In the genomic region with DNA sequence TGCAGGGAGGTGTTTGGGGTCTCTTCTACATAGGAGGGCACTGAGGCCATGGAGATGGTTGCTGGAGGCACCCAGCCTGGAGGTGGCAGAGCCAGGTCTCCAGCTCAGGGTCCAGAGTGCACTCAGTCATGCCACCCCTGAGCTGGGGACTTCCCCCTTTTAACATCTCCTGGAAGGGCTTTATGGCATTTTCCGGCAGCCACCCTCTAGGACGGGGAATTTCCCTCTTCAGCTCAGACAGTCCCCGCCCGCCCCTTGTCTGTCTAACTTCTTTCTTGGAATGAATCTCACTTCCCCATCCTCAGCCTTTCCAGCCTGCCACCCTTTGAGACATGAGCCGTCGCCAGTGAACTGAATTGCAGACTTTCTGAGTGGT, we compare ENCODE assay signal across 10 cellular contexts. TPM values are rescaled to one million over a fixed set of nuclear protein-coding genes. Genes with fewer than 3 reads are reported as not detected.
DNase-seq lines count a peak whose midpoint lies in the region; ATAC-seq and TF ChIP-seq lines count a peak whose summit lies in the region.
"Had no signal": no experiment of that assay in that cellular context is flagged by ENCODE, and none has a peak within 500 bp of the region (broad histone marks: within the 10 kb centered on the region; RNA-seq: fewer than 3 reads in every experiment).

No MANE protein-coding gene starts in this region.

- no peak overlapping the region for H4K5ac ChIP-seq in IMR-90 (ENCODE audit: low read depth, low read length)

- H3K4me3 ChIP-seq in IMR-90 (ENCODE audit: insufficient read depth, low read depth, low read length) (no peak overlapping the region), stomach smooth muscle (ENCODE audit: low read length in 2 of 2) (no peak overlapping the region), WERI-Rb-1 (ENCODE audit: low read depth, low read length) (no peak overlapping the region)
- H3K4me3 ChIP-seq: SK-N-MC had no signal

- POLR2A ChIA-PET in IMR-90 (lab: Charles Lee; ENCODE audit: unreplicated experiment) = no interaction called here

- no peak for TF ChIP-seq RAD21 in IMR-90 (IDR thresholded peaks at IDR 0.05; ENCODE audit: low read length)

- peaks cover 19% of the 10 kb centered on the region for H3K4me1 ChIP-seq in IMR-90 (ENCODE audit: control insufficient read depth, insufficient read depth, low read length)
- H3K4me1 ChIP-seq in stomach smooth muscle (ENCODE audit: control insufficient read depth, insufficient read depth, low read length) = peaks cover 70% of the 10 kb centered on the region

- H2AFZ ChIP-seq in IMR-90 (replicated peaks; ENCODE audit: low read length, poor library complexity) = no peak overlapping the region

- H3K9me1 ChIP-seq in IMR-90 (ENCODE audit: insufficient read depth, low read length) = peaks cover 19% of the 10 kb centered on the region

- H3K18ac ChIP-seq in IMR-90 (ENCODE audit: low read depth, low read length) = no peak overlapping the region

- 92% methylated on average over 2 of the region's 6 CpGs; no CpG with 5 or more reads in 1 of the 2 experiments for WGBS in IMR-90 (ENCODE audit: extremely low coverage in 2 of 2, insufficient read length in 1 of 2), 2 experiments

- no peak overlapping the region for H3K4me2 ChIP-seq in IMR-90 (ENCODE audit: low read depth, low read length)

- 0 out of 2 replicates have a peak overlapping the region, but pooled peaks have one; percentile 23 for H2AK5ac ChIP-seq in IMR-90 (ENCODE audit: low read depth, low read length)

- H3K27ac ChIP-seq in IMR-90 (ENCODE audit: insufficient read depth, low read length) (no peak overlapping the region), stomach smooth muscle (ENCODE audit: low read length) (peak overlapping the region; percentile 18), WERI-Rb-1 (no peak overlapping the region)
- H3K27ac ChIP-seq: SK-N-MC had no signal

- peaks cover 0 to 3% of the 10 kb centered on the region in 2 experiments; a peak in 1 of 4 replicates for H3K79me1 ChIP-seq in IMR-90 (ENCODE audit: low read depth in 1 of 2, low read length in 2 of 2)

- dilution Hi-C loops in IMR-90 (cut with HindIII; ENCODE audit: low sequenced_read_pairs, unreplicated experiment) = no loop called here

- H2BK15ac ChIP-seq in IMR-90 (ENCODE audit: low read depth, low read length) = no peak overlapping the region

- H3K36me3 ChIP-seq in IMR-90 (ENCODE audit: control insufficient read depth, insufficient read depth, low read length) = peaks cover 41% of the 10 kb centered on the region; the same call in 1 of the 2 replicates
- H3K36me3 ChIP-seq in stomach smooth muscle (ENCODE audit: control insufficient read depth in 2 of 2, insufficient read depth in 2 of 2, low read length in 2 of 2) = peaks cover 8 to 12% of the 10 kb centered on the region in 2 donors
- no peaks in the 10 kb centered on the region for H3K36me3 ChIP-seq in WERI-Rb-1

- H2BK120ac ChIP-seq in IMR-90 (ENCODE audit: low read depth, low read length) = 0 out of 2 replicates have a peak overlapping the region, but pooled peaks have one; percentile 22

- TF ChIP-seq CTCF in IMR-90 (conservative IDR thresholded peaks at IDR 0.05; ENCODE audit: low read depth, low read length) (no peak), WERI-Rb-1 (IDR thresholded peaks at IDR 0.05; ENCODE audit: low read depth, low read length) (no peak)

- H2BK5ac ChIP-seq in IMR-90 (ENCODE audit: low read depth, low read length, poor library complexity, severe bottlenecking) = no peak overlapping the region

- no peak overlapping the region for H3K14ac ChIP-seq in IMR-90 (replicated peaks; ENCODE audit: low read depth, low read length)

- in situ Hi-C loops in IMR-90 (cut with MboI; ENCODE audit: low sequenced_read_pairs) = no loop called here

- CTCF ChIA-PET in IMR-90 (lab: Yijun Ruan, JAX) = no interaction called here

- H4K20me1 ChIP-seq in IMR-90 (ENCODE audit: insufficient read depth, low read length) = peaks cover 8% of the 10 kb centered on the region; the same call in 1 of the 2 replicates

- H4K91ac ChIP-seq in IMR-90 (ENCODE audit: insufficient read depth, low read depth, low read length) = 0 out of 2 replicates have a peak overlapping the region, but pooled peaks have one; percentile 13

- ATAC-seq in GM19397 (IDR thresholded peaks at IDR 0.05; ENCODE audit: unreplicated experiment) (peak; percentile 57), IMR-90 (ENCODE audit: low read depth) (no peak)

- H3K9me3 ChIP-seq in IMR-90 (ENCODE audit: control insufficient read depth, insufficient read depth, low read length) (peaks cover 2% of the 10 kb centered on the region; the same call in 1 of the 2 replicates), stomach smooth muscle (ENCODE audit: control insufficient read depth in 2 of 2, low read length in 2 of 2) (no peaks in the 10 kb centered on the region), WERI-Rb-1 (ENCODE audit: severe bottlenecking) (peaks cover 15% of the 10 kb centered on the region)

- no peak overlapping the region for H4K8ac ChIP-seq in IMR-90 (ENCODE audit: low read depth in 2 of 2, low read length in 2 of 2)

- no peak overlapping the region; the same call in 1 of the 2 replicates for H3K56ac ChIP-seq in IMR-90 (ENCODE audit: extremely low read depth, insufficient read depth, low read length)

- no TSS peak for BruUV-seq in IMR-90 (replicated peaks; lab: Mats Ljungman, UMichigan)

- TF ChIP-seq POLR2A in IMR-90 (IDR thresholded peaks at IDR 0.05; ENCODE audit: low read depth, low read length) = no peak

- H3K4ac ChIP-seq in IMR-90 (ENCODE audit: low read depth, low read length) = no peak overlapping the region

- no peak overlapping the region for H3K23ac ChIP-seq in IMR-90 (ENCODE audit: low read depth, low read length)

- no peak overlapping the region for H2BK20ac ChIP-seq in IMR-90 (ENCODE audit: low read depth, low read length)

- H3K9ac ChIP-seq in IMR-90 (ENCODE audit: low read depth, low read length) (no peak overlapping the region), stomach smooth muscle (ENCODE audit: low read length in 2 of 2) (no peak overlapping the region)

- H3K27me3 ChIP-seq in IMR-90 (ENCODE audit: control insufficient read depth, insufficient read depth, low read length) = no peaks in the 10 kb centered on the region
- H3K27me3 ChIP-seq in stomach smooth muscle (ENCODE audit: control insufficient read depth in 1 of 2, insufficient read depth in 2 of 2, low read length in 2 of 2) = no peaks in the 10 kb centered on the region
- H3K27me3 ChIP-seq in WERI-Rb-1 (ENCODE audit: insufficient read depth, low read depth, severe bottlenecking) = no peaks in the 10 kb centered on the region

- peak; percentile 74 for DNase-seq in A172 (ENCODE audit: low spot score)
- DNase-seq in IMR-90 = no peak
- DNase-seq in glomerular visceral epithelial cell (ENCODE audit: extremely low spot score) = peak; percentile 81
- no peak for DNase-seq in WERI-Rb-1
- DNase-seq in NAMALWA (ENCODE audit: low spot score) = no peak
- DNase-seq in NCI-H446 (lab: John Stamatoyannopoulos, UW) = no peak

- intact Hi-C loops in IMR-90 (cut with micrococcal nuclease) = no loop called here

- no peak overlapping the region for H2AK9ac ChIP-seq in IMR-90 (replicated peaks; ENCODE audit: low read depth, low read length, poor library complexity)

TF ChIP-seq in IMR-90, 13 proteins besides CTCF, POLR2A, EP300 and RAD21:
- TF ChIP-seq, protein P1, sequence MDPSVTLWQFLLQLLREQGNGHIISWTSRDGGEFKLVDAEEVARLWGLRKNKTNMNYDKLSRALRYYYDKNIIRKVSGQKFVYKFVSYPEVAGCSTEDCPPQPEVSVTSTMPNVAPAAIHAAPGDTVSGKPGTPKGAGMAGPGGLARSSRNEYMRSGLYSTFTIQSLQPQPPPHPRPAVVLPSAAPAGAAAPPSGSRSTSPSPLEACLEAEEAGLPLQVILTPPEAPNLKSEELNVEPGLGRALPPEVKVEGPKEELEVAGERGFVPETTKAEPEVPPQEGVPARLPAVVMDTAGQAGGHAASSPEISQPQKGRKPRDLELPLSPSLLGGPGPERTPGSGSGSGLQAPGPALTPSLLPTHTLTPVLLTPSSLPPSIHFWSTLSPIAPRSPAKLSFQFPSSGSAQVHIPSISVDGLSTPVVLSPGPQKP (IDR thresholded peaks at IDR 0.05; ENCODE audit: borderline replicate concordance, low read depth, low read length) = no peak
- TF ChIP-seq CEBPB (IDR thresholded peaks at IDR 0.05; ENCODE audit: low read depth, low read length) (no peak), RCOR1 (IDR thresholded peaks at IDR 0.05; ENCODE audit: insufficient replicate concordance, low read length) (no peak), BHLHE40 (IDR thresholded peaks at IDR 0.05; ENCODE audit: low read depth, low read length) (no peak), MAZ (IDR thresholded peaks at IDR 0.05; ENCODE audit: borderline replicate concordance, low read depth, low read length) (no peak), SMC3 (IDR thresholded peaks at IDR 0.05; ENCODE audit: low read depth, low read length) (no peak), RFX5 (IDR thresholded peaks at IDR 0.05; ENCODE audit: low read depth, low read length) (no peak), MAFK (IDR thresholded peaks at IDR 0.05; ENCODE audit: low read depth, low read length) (no peak), FOS (IDR thresholded peaks at IDR 0.05; ENCODE audit: low read depth, low read length) (no peak), CHD1 (IDR thresholded peaks at IDR 0.05; ENCODE audit: low read depth, low read length) (no peak), MXI1 (IDR thresholded peaks at IDR 0.05; ENCODE audit: borderline replicate concordance, low read depth, low read length) (no peak), NFE2L2 (IDR thresholded peaks at IDR 0.05; ENCODE audit: low read depth, low read length) (no peak)
- TF ChIP-seq, protein P2, sequence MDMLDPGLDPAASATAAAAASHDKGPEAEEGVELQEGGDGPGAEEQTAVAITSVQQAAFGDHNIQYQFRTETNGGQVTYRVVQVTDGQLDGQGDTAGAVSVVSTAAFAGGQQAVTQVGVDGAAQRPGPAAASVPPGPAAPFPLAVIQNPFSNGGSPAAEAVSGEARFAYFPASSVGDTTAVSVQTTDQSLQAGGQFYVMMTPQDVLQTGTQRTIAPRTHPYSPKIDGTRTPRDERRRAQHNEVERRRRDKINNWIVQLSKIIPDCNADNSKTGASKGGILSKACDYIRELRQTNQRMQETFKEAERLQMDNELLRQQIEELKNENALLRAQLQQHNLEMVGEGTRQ (IDR thresholded peaks at IDR 0.05; ENCODE audit: low read depth, low read length) = no peak

RNA-seq across cellular contexts. Expression of a gene that starts 49.9 kb away (rescaled TPM):
- total RNA-seq in A172 (2014; rRNA removed; shearing (Covaris generic)) = 0.09 and 0.12 TPM in 2 replicates
- 1.9 and 2.2 TPM in 2 replicates for total RNA-seq in IMR-90 (2012; rRNA removed)
- polyA plus RNA-seq in IMR-90 (2012; rRNA removed) = 3.1 and 3.7 TPM in 2 replicates
- polyA plus RNA-seq in IMR-90 (2012; cell fraction: cytosol; rRNA removed) = 1.9 and 4.0 TPM in 2 replicates
- 4.3 and 4.6 TPM in 2 replicates for polyA plus RNA-seq in IMR-90 (2012; cell fraction: nucleus; rRNA removed; ENCODE audit: low replicate concordance)
- total RNA-seq: endothelial cell of umbilical vein had no signal
- polyA plus RNA-seq: endothelial cell of umbilical vein had no signal

Comparison
In these comparisons a context has a peak if more than half of its experiments do, and no peak if none do; other contexts are left out.
1. DNase-seq: peak in A172 (single experiment) and glomerular visceral epithelial cell (single experiment); none in IMR-90 (single experiment), WERI-Rb-1 (single experiment), NAMALWA (single experiment) and NCI-H446 (0 of 2).